Comparison of ENCODE assay signal across 10 cellular contexts in genomic region chr1:67559222-67559700, GRCh38.
DNase-seq lines count a peak whose midpoint lies in the region; ATAC-seq, FAIRE-seq and TF ChIP-seq lines count a peak whose summit lies in the region.
"Had no signal": no experiment of that assay in that cellular context is flagged by ENCODE, and none has a peak within 500 bp of the region (broad histone marks: within the 10 kb centered on the region; RNA-seq: fewer than 3 reads in every experiment).

No MANE protein-coding gene starts in this region.

- WGBS in A549 (ENCODE audit: missing lambda C conversion rate), result 16% methylated on average over 11 of the region's 16 CpGs
- 52% methylated on average over 16 of the region's 16 CpGs for WGBS in esophagus muscularis mucosa

- no peak for FAIRE-seq in A549 (lab: Jason Lieb, UNC)

- H3K9ac ChIP-seq in PC-3 (ENCODE audit: low read length), result no peak overlapping the region
- H3K9ac ChIP-seq: BLaER1 had no signal

- H3K4me2 ChIP-seq in A549, result peak overlapping the region; percentile 83
- no peak overlapping the region for H3K4me2 ChIP-seq in PC-3 (ENCODE audit: low read length)
- H3K4me2 ChIP-seq: BLaER1 had no signal

- peak overlapping the region; percentile 65 to 81 for H3K27ac ChIP-seq in A549
- H3K27ac ChIP-seq in PC-3 (ENCODE audit: low read length), result no peak overlapping the region
- H3K27ac ChIP-seq in esophagus muscularis mucosa (replicated peaks in 1 of 4), result peak overlapping the region; percentile 37 to 66 (median 46)
- H3K27ac ChIP-seq: BLaER1 had no signal

- H2AFZ ChIP-seq in PC-3 (ENCODE audit: low read length), result peak overlapping the region; percentile 20; the same call in 1 of the 2 replicates

- TF ChIP-seq POLR2A in A549 (IDR thresholded peaks at IDR 0.05; ENCODE audit: low read length) (no peak), esophagus muscularis mucosa (IDR thresholded peaks at IDR 0.05; ENCODE audit: low read depth) (no peak)

- no peaks in the 10 kb centered on the region for H3K9me2 ChIP-seq in PC-3 (replicated peaks; ENCODE audit: low read length)

- H3K27me3 ChIP-seq in PC-3 (ENCODE audit: low read length) (no peaks in the 10 kb centered on the region), esophagus muscularis mucosa (no peaks in the 10 kb centered on the region)
- H3K27me3 ChIP-seq: BLaER1 had no signal

- H3K4me3 ChIP-seq in A549 (peak overlapping the region; percentile 27; the same call in 1 of the 3 replicates), PC-3 (ENCODE audit: low read length) (no peak overlapping the region), esophagus muscularis mucosa (peak overlapping the region in 2 of 4 donors; percentile 2 to 5)
- H3K4me3 ChIP-seq: BLaER1 had no signal

- TF ChIP-seq EP300 in A549 (IDR thresholded peaks at IDR 0.05) (no peak), esophagus muscularis mucosa (IDR thresholded peaks at IDR 0.05) (no peak)

- H3F3A ChIP-seq in PC-3 (ENCODE audit: low read length, unreplicated experiment), result peaks cover 5% of the 10 kb centered on the region

- no peak for TF ChIP-seq RAD21 in A549 (conservative IDR thresholded peaks at IDR 0.05 in 1 of 2, IDR thresholded peaks at IDR 0.05 in 1 of 2)

- intact Hi-C loops in PC-3 (cut with micrococcal nuclease), result loop anchor here (5.0 kb wide), 1 partner anchor 273 kb away; the partner anchor contains the start of gene GNG12
- intact Hi-C loops in esophagus muscularis mucosa (cut with DNase I), result loop anchor here (2.0 kb wide), 1 partner anchor 202 kb away; no protein-coding TSS in a partner anchor

- peaks cover 30% of the 10 kb centered on the region for H3K4me1 ChIP-seq in A549
- peaks cover 34% of the 10 kb centered on the region for H3K4me1 ChIP-seq in PC-3 (ENCODE audit: insufficient read depth, low read length)
- H3K4me1 ChIP-seq in esophagus muscularis mucosa, result peaks cover 9 to 25% (median 21%) of the 10 kb centered on the region in 4 donors

- H3K9me3 ChIP-seq in A549 (no peaks in the 10 kb centered on the region), PC-3 (ENCODE audit: low read length) (no peaks in the 10 kb centered on the region), esophagus muscularis mucosa (no peaks in the 10 kb centered on the region)
- H3K9me3 ChIP-seq: BLaER1 had no signal

- no peaks in the 10 kb centered on the region for H3K79me2 ChIP-seq in PC-3 (ENCODE audit: low read length)

- CTCF ChIA-PET in A549 (lab: Yijun Ruan, JAX), result interaction anchor here (1.5 to 6.3 kb wide), 4 partner anchors 22 to 201 kb away, joined by 4 to 73 read pairs (median 14); no protein-coding TSS in a partner anchor
- CTCF ChIA-PET in PC-3 (lab: Charles Lee), result no interaction called here

- DNase-seq in A549 (ENCODE audit: low read depth in 1 of 2, low spot score in 1 of 2) (peak; percentile 30 to 31), PC-3 (no peak), esophagus muscularis mucosa (ENCODE audit: extremely low spot score) (no peak), myocyte (ENCODE audit: low read depth) (peak; percentile 74), NCI-H1694 treated with DMSO at 0.1 percent for 48 hours (lab: John Stamatoyannopoulos, UW) (no peak)
- DNase-seq: NCI-H526 treated with DMSO at 0.1 percent for 48 hours had no signal

- ATAC-seq in A549 (peak; percentile 63 to 72), PC-3 (no peak), GM19452 (IDR thresholded peaks at IDR 0.05; ENCODE audit: unreplicated experiment) (no peak), GM21786 (IDR thresholded peaks at IDR 0.05; ENCODE audit: unreplicated experiment) (no peak), GM18907 (IDR thresholded peaks at IDR 0.05; ENCODE audit: unreplicated experiment) (no peak)

- TF ChIP-seq CTCF in A549 (IDR thresholded peaks at IDR 0.05), result no peak
- TF ChIP-seq CTCF in PC-3 (conservative IDR thresholded peaks at IDR 0.05; ENCODE audit: low read depth, low read length), result no peak
- no peak for TF ChIP-seq CTCF in esophagus muscularis mucosa (IDR thresholded peaks at IDR 0.05)

- H3K36me3 ChIP-seq in PC-3 (ENCODE audit: low read depth, low read length) (no peaks in the 10 kb centered on the region), esophagus muscularis mucosa (no peaks in the 10 kb centered on the region)
- H3K36me3 ChIP-seq: BLaER1 had no signal

- BruUV-seq in PC-3 (replicated peaks; lab: Mats Ljungman, UMichigan), result no TSS peak

- POLR2A ChIA-PET in A549 (lab: Yijun Ruan, JAX), result interaction anchor here (7.0 kb wide), 1 partner anchor 126 kb away, joined by 42 read pairs; the partner anchor contains the start of gene GADD45A
- POLR2A ChIA-PET in PC-3 (lab: Charles Lee; ENCODE audit: unreplicated experiment), result no interaction called here

- H4K20me1 ChIP-seq in PC-3 (ENCODE audit: low read length), result no peaks in the 10 kb centered on the region
- H4K20me1 ChIP-seq: BLaER1 had no signal

TF ChIP-seq in A549, 52 proteins besides CTCF, POLR2A, EP300 and RAD21:
- TF ChIP-seq CHD2 (IDR thresholded peaks at IDR 0.05; ENCODE audit: low read length, partially characterized antibody) (no peak), JUN (IDR thresholded peaks at IDR 0.05) (no peak), NPAS2 (CRISPR knock-in tag; IDR thresholded peaks at IDR 0.05; ENCODE audit: borderline replicate concordance) (no peak), REST (IDR thresholded peaks at IDR 0.05) (no peak), JUNB (IDR thresholded peaks at IDR 0.05) (no peak), BHLHE40 (IDR thresholded peaks at IDR 0.05; ENCODE audit: low read depth, low read length) (no peak), BCL3 (IDR thresholded peaks at IDR 0.05) (no peak), HDAC2 (IDR thresholded peaks at IDR 0.05) (no peak)

Comparison
In these comparisons a context has a peak if more than half of its experiments do, and no peak if none do; other contexts are left out.
1. ATAC-seq: peak in A549 (2 of 2); none in PC-3 (single experiment), GM19452 (single experiment), GM21786 (single experiment) and GM18907 (single experiment).
2. DNase-seq: peak in A549 (2 of 2) and myocyte (single experiment); none in PC-3 (single experiment), esophagus muscularis mucosa (single experiment) and NCI-H1694 treated with DMSO at 0.1 percent for 48 hours (single experiment).